Comparison of ENCODE assay signal across 32 cellular contexts in genomic region chr13:74423434-74423833, GRCh38.
"Had no signal": no experiment of that assay in that cellular context is flagged by ENCODE, and none has a peak within 500 bp of the region (broad histone marks: within the 10 kb centered on the region; RNA-seq: fewer than 3 reads in every experiment).

No MANE protein-coding gene starts in this region.

- ATAC-seq: activated CD4-positive, CD25-positive, alpha-beta regulatory T cell treated with anti-CD3 and anti-CD28 coated beads, Interleukin-2, amount 50 U/mL, for 24 hours; activated naive CD4-positive, alpha-beta T cell treated with anti-CD3 and anti-CD28 coated beads, Interleukin-2, amount 50 U/mL, for 72 hours; activated T-cell treated with anti-CD3 and anti-CD28 coated beads, Interleukin-2, amount 50 U/mL, for 4 hours; Panc1; WTC11 had no signal

- DNase-seq: activated CD4-positive, alpha-beta memory T cell treated with anti-CD3 and anti-CD28 coated beads for 36 hours; activated CD4-positive, alpha-beta T cell treated with anti-CD3 and anti-CD28 coated beads for 4 hours; activated CD4-positive, alpha-beta T cell treated with anti-CD3 and anti-CD28 coated beads, Interleukin-2, amount 50 U/mL, for 1 hour; activated CD8-positive, alpha-beta memory T cell treated with anti-CD3 and anti-CD28 coated beads, Interleukin-2, amount 50 U/mL, for 4 hours; activated gamma-delta T cell treated with Interleukin-2 at 50 U/mL for 16 hours; activated naive CD4-positive, alpha-beta T cell treated with anti-CD3 and anti-CD28 coated beads for 36 hours; activated T-cell treated with anti-CD3 and anti-CD28 coated beads for 4 hours; activated T-cell treated with anti-CD3 and anti-CD28 coated beads, Interleukin-2, amount 50 U/mL, for 4 hours; amygdala; central memory CD4-positive, alpha-beta T cell; Kasumi-1; KG1; MM.1S; MV-4-11; NCI-H1092; NCI-H1436 treated with DMSO at 0.1 percent for 48 hours; NCI-H1694 treated with DMSO at 0.1 percent for 48 hours; NCI-H2029; NCI-H2107; NCI-H2171; NCI-H510A; NCI-H526; NCI-H774; SHP77; SJCRH30; T1000 had no signal

- H3K9me3 ChIP-seq: ascending aorta, SJCRH30 had no signal

- H3K36me3 ChIP-seq: ascending aorta, SJCRH30 had no signal

- H3K4me3 ChIP-seq: ascending aorta, SJCRH30, SK-N-MC had no signal

- H3K27me3 ChIP-seq: ascending aorta, SJCRH30 had no signal

- H3K27ac ChIP-seq: ascending aorta, SJCRH30, SK-N-MC had no signal

- H3K4me1 ChIP-seq: ascending aorta had no signal
